In the genomic region with DNA sequence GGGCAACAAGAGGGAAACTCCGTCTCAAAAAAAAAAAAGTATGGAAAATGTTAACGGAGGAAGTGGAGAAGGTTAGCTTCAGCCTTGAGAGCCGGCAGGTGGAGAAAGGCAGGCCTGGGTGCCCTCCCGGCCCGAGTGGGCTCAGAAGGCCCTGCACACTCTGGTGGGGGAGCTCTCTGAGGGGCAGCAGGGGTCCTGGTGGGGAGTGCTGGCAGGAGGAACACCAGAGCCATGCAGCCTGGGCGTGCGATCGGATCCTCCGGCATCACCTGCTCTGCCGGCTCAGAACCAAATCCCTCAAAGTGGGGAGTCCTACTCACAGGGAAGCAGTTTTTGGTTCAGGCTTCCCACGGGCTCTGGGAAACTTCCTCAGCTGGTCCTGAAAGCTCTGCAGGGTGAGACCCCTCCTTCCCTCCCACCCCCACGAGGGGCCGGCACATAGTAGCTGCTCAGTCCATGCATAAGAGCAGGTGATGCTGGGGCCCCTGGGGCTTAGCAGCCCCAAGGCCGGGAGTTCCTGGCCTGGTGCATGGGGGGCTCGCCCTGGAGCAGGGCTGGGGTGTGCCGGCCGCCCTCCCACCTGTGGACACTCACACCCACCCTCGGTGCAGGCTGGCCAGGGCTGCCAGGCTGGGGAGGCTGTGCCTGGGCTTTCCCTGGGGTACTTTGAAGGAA, we compare ENCODE assay signal across 1 cellular context.
TF ChIP-seq lines count a peak whose summit lies in the region.

No MANE protein-coding gene starts in this region.

TF ChIP-seq in HepG2, 621 proteins besides CTCF, POLR2A, EP300 and RAD21 (continued from another document and continues in another):
- TF ChIP-seq, protein P1, sequence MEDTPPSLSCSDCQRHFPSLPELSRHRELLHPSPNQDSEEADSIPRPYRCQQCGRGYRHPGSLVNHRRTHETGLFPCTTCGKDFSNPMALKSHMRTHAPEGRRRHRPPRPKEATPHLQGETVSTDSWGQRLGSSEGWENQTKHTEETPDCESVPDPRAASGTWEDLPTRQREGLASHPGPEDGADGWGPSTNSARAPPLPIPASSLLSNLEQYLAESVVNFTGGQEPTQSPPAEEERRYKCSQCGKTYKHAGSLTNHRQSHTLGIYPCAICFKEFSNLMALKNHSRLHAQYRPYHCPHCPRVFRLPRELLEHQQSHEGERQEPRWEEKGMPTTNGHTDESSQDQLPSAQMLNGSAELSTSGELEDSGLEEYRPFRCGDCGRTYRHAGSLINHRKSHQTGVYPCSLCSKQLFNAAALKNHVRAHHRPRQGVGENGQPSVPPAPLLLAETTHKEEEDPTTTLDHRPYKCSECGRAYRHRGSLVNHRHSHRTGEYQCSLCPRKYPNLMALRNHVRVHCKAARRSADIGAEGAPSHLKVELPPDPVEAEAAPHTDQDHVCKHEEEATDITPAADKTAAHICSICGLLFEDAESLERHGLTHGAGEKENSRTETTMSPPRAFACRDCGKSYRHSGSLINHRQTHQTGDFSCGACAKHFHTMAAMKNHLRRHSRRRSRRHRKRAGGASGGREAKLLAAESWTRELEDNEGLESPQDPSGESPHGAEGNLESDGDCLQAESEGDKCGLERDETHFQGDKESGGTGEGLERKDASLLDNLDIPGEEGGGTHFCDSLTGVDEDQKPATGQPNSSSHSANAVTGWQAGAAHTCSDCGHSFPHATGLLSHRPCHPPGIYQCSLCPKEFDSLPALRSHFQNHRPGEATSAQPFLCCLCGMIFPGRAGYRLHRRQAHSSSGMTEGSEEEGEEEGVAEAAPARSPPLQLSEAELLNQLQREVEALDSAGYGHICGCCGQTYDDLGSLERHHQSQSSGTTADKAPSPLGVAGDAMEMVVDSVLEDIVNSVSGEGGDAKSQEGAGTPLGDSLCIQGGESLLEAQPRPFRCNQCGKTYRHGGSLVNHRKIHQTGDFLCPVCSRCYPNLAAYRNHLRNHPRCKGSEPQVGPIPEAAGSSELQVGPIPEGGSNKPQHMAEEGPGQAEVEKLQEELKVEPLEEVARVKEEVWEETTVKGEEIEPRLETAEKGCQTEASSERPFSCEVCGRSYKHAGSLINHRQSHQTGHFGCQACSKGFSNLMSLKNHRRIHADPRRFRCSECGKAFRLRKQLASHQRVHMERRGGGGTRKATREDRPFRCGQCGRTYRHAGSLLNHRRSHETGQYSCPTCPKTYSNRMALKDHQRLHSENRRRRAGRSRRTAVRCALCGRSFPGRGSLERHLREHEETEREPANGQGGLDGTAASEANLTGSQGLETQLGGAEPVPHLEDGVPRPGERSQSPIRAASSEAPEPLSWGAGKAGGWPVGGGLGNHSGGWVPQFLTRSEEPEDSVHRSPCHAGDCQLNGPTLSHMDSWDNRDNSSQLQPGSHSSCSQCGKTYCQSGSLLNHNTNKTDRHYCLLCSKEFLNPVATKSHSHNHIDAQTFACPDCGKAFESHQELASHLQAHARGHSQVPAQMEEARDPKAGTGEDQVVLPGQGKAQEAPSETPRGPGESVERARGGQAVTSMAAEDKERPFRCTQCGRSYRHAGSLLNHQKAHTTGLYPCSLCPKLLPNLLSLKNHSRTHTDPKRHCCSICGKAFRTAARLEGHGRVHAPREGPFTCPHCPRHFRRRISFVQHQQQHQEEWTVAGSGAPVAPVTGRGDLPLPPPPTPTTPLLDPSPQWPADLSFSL (CRISPR knock-in tag; IDR thresholded peaks at IDR 0.05) = no peak
- TF ChIP-seq ZMYM2 (CRISPR knock-in tag; IDR thresholded peaks at IDR 0.05) (no peak), HDAC1 (CRISPR knock-in tag; IDR thresholded peaks at IDR 0.05) (0 out of 2 replicates have a peak, but pooled peaks have one; percentile 15), HIVEP1 (CRISPR knock-in tag; IDR thresholded peaks at IDR 0.05) (no peak; the same call in 1 of the 2 replicates), ZNF251 (CRISPR knock-in tag; IDR thresholded peaks at IDR 0.05) (no peak), NONO (IDR thresholded peaks at IDR 0.05) (no peak), NONO (CRISPR knock-in tag; conservative IDR thresholded peaks at IDR 0.05) (no peak), FOSL2 (CRISPR knock-in tag; IDR thresholded peaks at IDR 0.05) (no peak), MED8 (CRISPR knock-in tag; IDR thresholded peaks at IDR 0.05; ENCODE audit: insufficient replicate concordance) (no peak), ZC3H13 (CRISPR knock-in tag; IDR thresholded peaks at IDR 0.05) (no peak), ZFAT (CRISPR knock-in tag; conservative IDR thresholded peaks at IDR 0.05) (no peak), SAP130 (CRISPR knock-in tag; IDR thresholded peaks at IDR 0.05; ENCODE audit: low read depth) (no peak), YY1 (IDR thresholded peaks at IDR 0.05; ENCODE audit: insufficient read depth, insufficient replicate concordance, low read depth, low read length) (no peak), ZBTB8A (CRISPR knock-in tag; IDR thresholded peaks at IDR 0.05; ENCODE audit: borderline replicate concordance, low read depth) (no peak), ZNF558 (CRISPR knock-in tag; IDR thresholded peaks at IDR 0.05; ENCODE audit: borderline replicate concordance) (no peak), ZMAT3 (CRISPR knock-in tag; conservative IDR thresholded peaks at IDR 0.05) (0 out of 2 replicates have a peak, but pooled peaks have one; percentile 38), SIN3B (IDR thresholded peaks at IDR 0.05; ENCODE audit: low read length) (no peak), ZNF816 (CRISPR knock-in tag; IDR thresholded peaks at IDR 0.05; ENCODE audit: borderline replicate concordance) (no peak), ZNF660 (CRISPR knock-in tag; IDR thresholded peaks at IDR 0.05; ENCODE audit: borderline replicate concordance, low read depth) (no peak), SCMH1 (CRISPR knock-in tag; IDR thresholded peaks at IDR 0.05; ENCODE audit: borderline replicate concordance) (no peak), RFXANK (CRISPR knock-in tag; IDR thresholded peaks at IDR 0.05) (no peak), ZNF629 (CRISPR knock-in tag; conservative IDR thresholded peaks at IDR 0.05) (no peak), TBP (CRISPR knock-in tag; IDR thresholded peaks at IDR 0.05) (no peak), MXD4 (CRISPR knock-in tag; IDR thresholded peaks at IDR 0.05) (no peak), NPAS2 (CRISPR knock-in tag; IDR thresholded peaks at IDR 0.05; ENCODE audit: borderline replicate concordance) (no peak), AGO1 (IDR thresholded peaks at IDR 0.05; ENCODE audit: low read depth, low read length, poor library complexity, severe bottlenecking) (no peak), ZZZ3 (CRISPR knock-in tag; IDR thresholded peaks at IDR 0.05; ENCODE audit: borderline replicate concordance) (no peak)
- TF ChIP-seq, protein P2, sequence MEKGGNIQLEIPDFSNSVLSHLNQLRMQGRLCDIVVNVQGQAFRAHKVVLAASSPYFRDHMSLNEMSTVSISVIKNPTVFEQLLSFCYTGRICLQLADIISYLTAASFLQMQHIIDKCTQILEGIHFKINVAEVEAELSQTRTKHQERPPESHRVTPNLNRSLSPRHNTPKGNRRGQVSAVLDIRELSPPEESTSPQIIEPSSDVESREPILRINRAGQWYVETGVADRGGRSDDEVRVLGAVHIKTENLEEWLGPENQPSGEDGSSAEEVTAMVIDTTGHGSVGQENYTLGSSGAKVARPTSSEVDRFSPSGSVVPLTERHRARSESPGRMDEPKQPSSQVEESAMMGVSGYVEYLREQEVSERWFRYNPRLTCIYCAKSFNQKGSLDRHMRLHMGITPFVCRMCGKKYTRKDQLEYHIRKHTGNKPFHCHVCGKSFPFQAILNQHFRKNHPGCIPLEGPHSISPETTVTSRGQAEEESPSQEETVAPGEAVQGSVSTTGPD (CRISPR knock-in tag; IDR thresholded peaks at IDR 0.05) = 0 out of 2 replicates have a peak, but pooled peaks have one; percentile 30
- TF ChIP-seq, protein P3, sequence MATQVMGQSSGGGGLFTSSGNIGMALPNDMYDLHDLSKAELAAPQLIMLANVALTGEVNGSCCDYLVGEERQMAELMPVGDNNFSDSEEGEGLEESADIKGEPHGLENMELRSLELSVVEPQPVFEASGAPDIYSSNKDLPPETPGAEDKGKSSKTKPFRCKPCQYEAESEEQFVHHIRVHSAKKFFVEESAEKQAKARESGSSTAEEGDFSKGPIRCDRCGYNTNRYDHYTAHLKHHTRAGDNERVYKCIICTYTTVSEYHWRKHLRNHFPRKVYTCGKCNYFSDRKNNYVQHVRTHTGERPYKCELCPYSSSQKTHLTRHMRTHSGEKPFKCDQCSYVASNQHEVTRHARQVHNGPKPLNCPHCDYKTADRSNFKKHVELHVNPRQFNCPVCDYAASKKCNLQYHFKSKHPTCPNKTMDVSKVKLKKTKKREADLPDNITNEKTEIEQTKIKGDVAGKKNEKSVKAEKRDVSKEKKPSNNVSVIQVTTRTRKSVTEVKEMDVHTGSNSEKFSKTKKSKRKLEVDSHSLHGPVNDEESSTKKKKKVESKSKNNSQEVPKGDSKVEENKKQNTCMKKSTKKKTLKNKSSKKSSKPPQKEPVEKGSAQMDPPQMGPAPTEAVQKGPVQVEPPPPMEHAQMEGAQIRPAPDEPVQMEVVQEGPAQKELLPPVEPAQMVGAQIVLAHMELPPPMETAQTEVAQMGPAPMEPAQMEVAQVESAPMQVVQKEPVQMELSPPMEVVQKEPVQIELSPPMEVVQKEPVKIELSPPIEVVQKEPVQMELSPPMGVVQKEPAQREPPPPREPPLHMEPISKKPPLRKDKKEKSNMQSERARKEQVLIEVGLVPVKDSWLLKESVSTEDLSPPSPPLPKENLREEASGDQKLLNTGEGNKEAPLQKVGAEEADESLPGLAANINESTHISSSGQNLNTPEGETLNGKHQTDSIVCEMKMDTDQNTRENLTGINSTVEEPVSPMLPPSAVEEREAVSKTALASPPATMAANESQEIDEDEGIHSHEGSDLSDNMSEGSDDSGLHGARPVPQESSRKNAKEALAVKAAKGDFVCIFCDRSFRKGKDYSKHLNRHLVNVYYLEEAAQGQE (IDR thresholded peaks at IDR 0.05; ENCODE audit: borderline replicate concordance in 1 of 2, low read depth in 1 of 2, low read length in 2 of 2) = no peak
- TF ChIP-seq, protein P4, sequence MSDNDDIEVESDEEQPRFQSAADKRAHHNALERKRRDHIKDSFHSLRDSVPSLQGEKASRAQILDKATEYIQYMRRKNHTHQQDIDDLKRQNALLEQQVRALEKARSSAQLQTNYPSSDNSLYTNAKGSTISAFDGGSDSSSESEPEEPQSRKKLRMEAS (IDR thresholded peaks at IDR 0.05) = peak; percentile 14; the same call in 1 of the 2 replicates
- TF ChIP-seq, protein P5, sequence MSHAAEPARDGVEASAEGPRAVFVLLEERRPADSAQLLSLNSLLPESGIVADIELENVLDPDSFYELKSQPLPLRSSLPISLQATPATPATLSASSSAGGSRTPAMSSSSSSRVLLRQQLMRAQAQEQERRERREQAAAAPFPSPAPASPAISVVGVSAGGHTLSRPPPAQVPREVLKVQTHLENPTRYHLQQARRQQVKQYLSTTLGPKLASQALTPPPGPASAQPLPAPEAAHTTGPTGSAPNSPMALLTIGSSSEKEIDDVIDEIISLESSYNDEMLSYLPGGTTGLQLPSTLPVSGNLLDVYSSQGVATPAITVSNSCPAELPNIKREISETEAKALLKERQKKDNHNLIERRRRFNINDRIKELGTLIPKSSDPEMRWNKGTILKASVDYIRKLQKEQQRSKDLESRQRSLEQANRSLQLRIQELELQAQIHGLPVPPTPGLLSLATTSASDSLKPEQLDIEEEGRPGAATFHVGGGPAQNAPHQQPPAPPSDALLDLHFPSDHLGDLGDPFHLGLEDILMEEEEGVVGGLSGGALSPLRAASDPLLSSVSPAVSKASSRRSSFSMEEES (CRISPR knock-in tag; IDR thresholded peaks at IDR 0.05) = no peak
- TF ChIP-seq, protein P6, sequence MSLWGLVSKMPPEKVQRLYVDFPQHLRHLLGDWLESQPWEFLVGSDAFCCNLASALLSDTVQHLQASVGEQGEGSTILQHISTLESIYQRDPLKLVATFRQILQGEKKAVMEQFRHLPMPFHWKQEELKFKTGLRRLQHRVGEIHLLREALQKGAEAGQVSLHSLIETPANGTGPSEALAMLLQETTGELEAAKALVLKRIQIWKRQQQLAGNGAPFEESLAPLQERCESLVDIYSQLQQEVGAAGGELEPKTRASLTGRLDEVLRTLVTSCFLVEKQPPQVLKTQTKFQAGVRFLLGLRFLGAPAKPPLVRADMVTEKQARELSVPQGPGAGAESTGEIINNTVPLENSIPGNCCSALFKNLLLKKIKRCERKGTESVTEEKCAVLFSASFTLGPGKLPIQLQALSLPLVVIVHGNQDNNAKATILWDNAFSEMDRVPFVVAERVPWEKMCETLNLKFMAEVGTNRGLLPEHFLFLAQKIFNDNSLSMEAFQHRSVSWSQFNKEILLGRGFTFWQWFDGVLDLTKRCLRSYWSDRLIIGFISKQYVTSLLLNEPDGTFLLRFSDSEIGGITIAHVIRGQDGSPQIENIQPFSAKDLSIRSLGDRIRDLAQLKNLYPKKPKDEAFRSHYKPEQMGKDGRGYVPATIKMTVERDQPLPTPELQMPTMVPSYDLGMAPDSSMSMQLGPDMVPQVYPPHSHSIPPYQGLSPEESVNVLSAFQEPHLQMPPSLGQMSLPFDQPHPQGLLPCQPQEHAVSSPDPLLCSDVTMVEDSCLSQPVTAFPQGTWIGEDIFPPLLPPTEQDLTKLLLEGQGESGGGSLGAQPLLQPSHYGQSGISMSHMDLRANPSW (CRISPR knock-in tag; IDR thresholded peaks at IDR 0.05; ENCODE audit: borderline replicate concordance) = no peak
- TF ChIP-seq, protein P7, sequence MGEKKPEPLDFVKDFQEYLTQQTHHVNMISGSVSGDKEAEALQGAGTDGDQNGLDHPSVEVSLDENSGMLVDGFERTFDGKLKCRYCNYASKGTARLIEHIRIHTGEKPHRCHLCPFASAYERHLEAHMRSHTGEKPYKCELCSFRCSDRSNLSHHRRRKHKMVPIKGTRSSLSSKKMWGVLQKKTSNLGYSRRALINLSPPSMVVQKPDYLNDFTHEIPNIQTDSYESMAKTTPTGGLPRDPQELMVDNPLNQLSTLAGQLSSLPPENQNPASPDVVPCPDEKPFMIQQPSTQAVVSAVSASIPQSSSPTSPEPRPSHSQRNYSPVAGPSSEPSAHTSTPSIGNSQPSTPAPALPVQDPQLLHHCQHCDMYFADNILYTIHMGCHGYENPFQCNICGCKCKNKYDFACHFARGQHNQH (CRISPR knock-in tag; IDR thresholded peaks at IDR 0.05) = no peak; the same call in 1 of the 2 replicates
- TF ChIP-seq, protein P8, sequence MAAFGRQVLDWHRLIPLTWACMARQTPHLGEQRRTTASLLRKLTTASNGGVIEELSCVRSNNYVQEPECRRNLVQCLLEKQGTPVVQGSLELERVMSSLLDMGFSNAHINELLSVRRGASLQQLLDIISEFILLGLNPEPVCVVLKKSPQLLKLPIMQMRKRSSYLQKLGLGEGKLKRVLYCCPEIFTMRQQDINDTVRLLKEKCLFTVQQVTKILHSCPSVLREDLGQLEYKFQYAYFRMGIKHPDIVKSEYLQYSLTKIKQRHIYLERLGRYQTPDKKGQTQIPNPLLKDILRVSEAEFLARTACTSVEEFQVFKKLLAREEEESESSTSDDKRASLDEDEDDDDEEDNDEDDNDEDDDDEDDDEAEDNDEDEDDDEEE (CRISPR knock-in tag; IDR thresholded peaks at IDR 0.05) = no peak
- TF ChIP-seq, protein P9, sequence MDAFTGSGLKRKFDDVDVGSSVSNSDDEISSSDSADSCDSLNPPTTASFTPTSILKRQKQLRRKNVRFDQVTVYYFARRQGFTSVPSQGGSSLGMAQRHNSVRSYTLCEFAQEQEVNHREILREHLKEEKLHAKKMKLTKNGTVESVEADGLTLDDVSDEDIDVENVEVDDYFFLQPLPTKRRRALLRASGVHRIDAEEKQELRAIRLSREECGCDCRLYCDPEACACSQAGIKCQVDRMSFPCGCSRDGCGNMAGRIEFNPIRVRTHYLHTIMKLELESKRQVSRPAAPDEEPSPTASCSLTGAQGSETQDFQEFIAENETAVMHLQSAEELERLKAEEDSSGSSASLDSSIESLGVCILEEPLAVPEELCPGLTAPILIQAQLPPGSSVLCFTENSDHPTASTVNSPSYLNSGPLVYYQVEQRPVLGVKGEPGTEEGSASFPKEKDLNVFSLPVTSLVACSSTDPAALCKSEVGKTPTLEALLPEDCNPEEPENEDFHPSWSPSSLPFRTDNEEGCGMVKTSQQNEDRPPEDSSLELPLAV (CRISPR knock-in tag; conservative IDR thresholded peaks at IDR 0.05; ENCODE audit: low read depth) = no peak
